1 cellular context compared by ENCODE assay signal in genomic region chr19:2111425-2111824, GRCh38.
TF ChIP-seq lines count a peak whose summit lies in the region.

No MANE protein-coding gene starts in this region.

TF ChIP-seq in HepG2, 621 proteins besides CTCF, POLR2A, EP300 and RAD21:
- TF ChIP-seq ZNF362 (CRISPR knock-in tag; IDR thresholded peaks at IDR 0.05; ENCODE audit: borderline replicate concordance) (no peak), AGO2 (optimal IDR thresholded peaks at IDR 0.05; ENCODE audit: low read depth, low read length) (peak; percentile 65)
